Comparison of ENCODE assay signal across 10 cellular contexts in the genomic region with DNA sequence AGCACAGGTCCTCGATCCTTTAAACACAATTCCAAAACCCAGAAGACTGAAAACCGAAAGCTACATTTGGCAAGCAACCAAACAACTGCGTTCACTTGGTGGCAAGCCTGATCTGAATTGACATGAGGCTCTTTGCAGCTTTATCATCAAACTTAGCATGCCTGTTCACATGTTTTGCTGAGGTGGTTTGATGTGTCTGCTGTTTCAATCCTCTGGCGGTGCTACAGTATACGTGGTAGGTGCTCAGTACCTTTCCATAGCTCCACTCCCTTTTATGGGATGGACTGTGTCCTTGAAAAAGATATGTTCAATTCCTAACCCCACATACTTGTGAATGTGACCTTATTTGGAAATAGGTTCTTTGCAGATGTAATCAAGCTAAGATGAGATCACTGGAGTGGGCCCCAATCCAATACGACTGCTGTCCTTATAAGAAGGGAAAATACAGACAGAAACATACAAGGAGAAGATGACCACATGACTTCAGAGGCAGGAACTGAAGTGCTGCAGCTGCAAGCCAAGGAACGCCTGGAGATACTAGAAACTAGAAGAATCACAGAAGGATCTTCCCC. TPM values are rescaled to one million over a fixed set of nuclear protein-coding genes. Genes with fewer than 3 reads are reported as not detected.
A peak's percentile ranks its signal among the peaks of the same experiment; 100 is the strongest.
DNase-seq lines count a peak whose midpoint lies in the region; ATAC-seq and TF ChIP-seq lines count a peak whose summit lies in the region.
"Had no signal": no experiment of that assay in that cellular context is flagged by ENCODE, and none has a peak within 500 bp of the region (broad histone marks: within the 10 kb centered on the region; RNA-seq: fewer than 3 reads in every experiment).

No MANE protein-coding gene starts in this region.

- H3K9me3 ChIP-seq in CD4-positive, alpha-beta memory T cell (ENCODE audit: control insufficient read depth in 1 of 2, low read length in 2 of 2), result no peaks in the 10 kb centered on the region

- peak overlapping the region; percentile 28 to 79 (median 56) for H3K4me3 Mint-ChIP-seq in CD4-positive, alpha-beta memory T cell
- H3K4me3 Mint-ChIP-seq: dendritic cell treated with granulocyte-macrophage colony-stimulating factor and Interleukin-4, amounts not matched to agents 40 ng/mL and 50 ng/mL, for 4 days had no signal

- no peak overlapping the region for H3K27ac ChIP-seq in CD4-positive, alpha-beta memory T cell (ENCODE audit: low read depth, low read length)
- no peak overlapping the region for H3K27ac ChIP-seq in epithelial cell of prostate

- TF ChIP-seq CTCF in LNCaP clone FGC (IDR thresholded peaks at IDR 0.05; ENCODE audit: control insufficient read depth, extremely low read depth, insufficient read depth), result no peak

- no peaks in the 10 kb centered on the region for H3K27me3 ChIP-seq in CD4-positive, alpha-beta memory T cell (ENCODE audit: insufficient read depth, low read length)

- H3K4me3 ChIP-seq in CD4-positive, alpha-beta memory T cell (ENCODE audit: low read length in 2 of 2), result no peak overlapping the region
- H3K4me3 ChIP-seq in LNCaP clone FGC (ENCODE audit: low read depth, low read length), result peak overlapping the region; percentile 2; the same call in 1 of the 2 replicates

- CTCF ChIA-PET in CD4-positive, alpha-beta memory T cell (lab: Charles Lee; ENCODE audit: partially characterized antibody), result interaction anchor here (1.8 kb wide), 1 partner anchor 33 kb away, joined by 10 read pairs; the partner anchor contains the start of gene CCDC6

- ATAC-seq in GM18861 (IDR thresholded peaks at IDR 0.05; ENCODE audit: unreplicated experiment) (no peak), GM21529 (IDR thresholded peaks at IDR 0.05; ENCODE audit: unreplicated experiment) (no peak)

- POLR2A ChIA-PET in CD4-positive, alpha-beta memory T cell (lab: Charles Lee; ENCODE audit: partially characterized antibody), result interaction anchor here (0.5 to 1.2 kb wide), 2 partner anchors 33 to 232 kb away, joined by 3 to 5 read pairs; partner anchors contain the start of gene CCDC6

- no peaks in the 10 kb centered on the region for H3K9me3 Mint-ChIP-seq in CD4-positive, alpha-beta memory T cell
- H3K9me3 Mint-ChIP-seq: dendritic cell treated with granulocyte-macrophage colony-stimulating factor and Interleukin-4, amounts not matched to agents 40 ng/mL and 50 ng/mL, for 4 days had no signal

- peaks cover 52 to 84% (median 70%) of the 10 kb centered on the region in 4 donors for H3K4me1 Mint-ChIP-seq in CD4-positive, alpha-beta memory T cell

- no peaks in the 10 kb centered on the region for H3K36me3 Mint-ChIP-seq in CD4-positive, alpha-beta memory T cell

- H3K27me3 Mint-ChIP-seq in CD4-positive, alpha-beta memory T cell, result no peaks in the 10 kb centered on the region
- H3K27me3 Mint-ChIP-seq: dendritic cell treated with granulocyte-macrophage colony-stimulating factor and Interleukin-4, amounts not matched to agents 40 ng/mL and 50 ng/mL, for 4 days had no signal

- intact Hi-C loops in CD4-positive, alpha-beta memory T cell (cut with micrococcal nuclease), result no loop called here

- H3K36me3 ChIP-seq in CD4-positive, alpha-beta memory T cell (ENCODE audit: insufficient read depth, low read length), result no peaks in the 10 kb centered on the region

- peaks cover 48% of the 10 kb centered on the region for H3K4me1 ChIP-seq in CD4-positive, alpha-beta memory T cell (ENCODE audit: insufficient read depth, low read length)

- H3K27ac Mint-ChIP-seq in CD4-positive, alpha-beta memory T cell, result peak overlapping the region in 4 of 7 donors; percentile 15 to 82 (median 20)
- H3K27ac Mint-ChIP-seq: dendritic cell treated with granulocyte-macrophage colony-stimulating factor and Interleukin-4, amounts not matched to agents 40 ng/mL and 50 ng/mL, for 4 days had no signal

- no peak for DNase-seq in CD4-positive, alpha-beta memory T cell
- DNase-seq in LNCaP clone FGC (ENCODE audit: low read depth), result peak; percentile 98
- DNase-seq in epithelial cell of prostate (ENCODE audit: low read depth, low spot score), result peak; percentile 22
- DNase-seq in non-pigmented ciliary epithelial cell (ENCODE audit: low read depth), result peak; percentile 90
- no peak for DNase-seq in activated effector memory CD4-positive, alpha-beta T cell treated with anti-CD3 and anti-CD28 coated beads, Interleukin-2, amount 50 U/mL, for 16 hours
- DNase-seq in 8988T, result no peak
- DNase-seq: NCI-H2107 had no signal

RNA-seq across cellular contexts. Expression of gene CCDC6, which starts 33.4 kb away (rescaled TPM):
- total RNA-seq in CD4-positive, alpha-beta memory T cell, result 10 to 100 TPM; 20.9 to 22.5 TPM
- 1 to 10 TPM; 4.4 to 6.1 TPM for polyA plus RNA-seq in CD4-positive, alpha-beta memory T cell

Comparison
In these comparisons a context has a peak if more than half of its experiments do, and no peak if none do; other contexts are left out.
1. DNase-seq: peak in LNCaP clone FGC (single experiment), epithelial cell of prostate (single experiment) and non-pigmented ciliary epithelial cell (single experiment); none in CD4-positive, alpha-beta memory T cell (0 of 5), activated effector memory CD4-positive, alpha-beta T cell treated with anti-CD3 and anti-CD28 coated beads, Interleukin-2, amount 50 U/mL, for 16 hours (single experiment) and 8988T (single experiment).